In the genomic region with DNA sequence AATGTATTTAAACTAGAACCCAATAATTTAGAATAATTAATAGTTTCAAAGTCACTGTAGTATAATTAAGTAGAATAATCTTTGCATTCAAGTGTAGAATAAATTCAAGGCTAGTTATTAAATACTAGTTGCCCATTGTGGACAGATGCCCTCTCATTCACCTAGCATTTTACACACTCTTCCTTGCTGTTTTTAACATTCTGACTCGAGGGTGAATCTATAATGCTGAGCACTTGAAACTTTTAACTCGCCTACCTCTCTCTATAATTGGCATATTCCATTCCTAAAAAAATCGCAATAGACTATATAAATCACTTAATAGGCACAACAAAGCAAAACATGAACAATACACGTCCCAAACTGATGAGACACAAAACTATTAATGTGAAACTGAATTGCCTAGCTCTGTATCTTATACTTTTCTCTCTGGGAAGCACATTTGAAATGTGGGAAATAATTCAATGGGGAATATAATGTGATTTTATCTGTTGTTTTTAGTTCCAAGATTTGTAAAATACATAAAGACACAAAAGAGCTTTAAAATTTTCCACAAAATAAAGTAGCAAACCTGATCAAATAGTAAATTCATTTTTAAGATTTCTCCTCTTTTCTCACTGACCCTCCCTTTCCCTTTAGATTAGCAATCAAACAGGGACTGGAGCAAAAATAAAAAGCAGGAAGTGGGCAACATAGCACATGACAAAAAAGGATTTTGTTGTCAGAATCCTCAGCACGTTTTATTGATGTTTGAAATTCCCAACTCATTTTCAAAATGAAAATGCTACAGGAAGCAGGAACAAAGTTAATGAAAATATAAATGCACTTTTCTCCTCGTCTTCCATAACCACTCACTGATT, we compare ENCODE assay signal across 10 cellular contexts.
DNase-seq lines count a peak whose midpoint lies in the region; ATAC-seq and TF ChIP-seq lines count a peak whose summit lies in the region.
"Had no signal": no experiment of that assay in that cellular context is flagged by ENCODE, and none has a peak within 500 bp of the region (broad histone marks: within the 10 kb centered on the region; RNA-seq: fewer than 3 reads in every experiment).

No MANE protein-coding gene starts in this region.

- DNase-seq in DMS 273 treated with DMSO at 0.1 percent for 48 hours (lab: John Stamatoyannopoulos, UW) (peak; percentile 50), choroid plexus epithelial cell (ENCODE audit: low read depth) (no peak), islet precursor cell (no peak), activated gamma-delta T cell (lab: John Stamatoyannopoulos, UW) (no peak), germinal center (ENCODE audit: low spot score) (no peak)
- DNase-seq: DMS79; naive thymus-derived CD4-positive, alpha-beta T cell had no signal

- no peaks in the 10 kb centered on the region for H3K27me3 ChIP-seq in neutrophil

- H3K27ac ChIP-seq in neutrophil = peak overlapping the region; percentile 46

- no peaks in the 10 kb centered on the region for H3K36me3 ChIP-seq in neutrophil

- H3K4me3 ChIP-seq in choroid plexus epithelial cell (ENCODE audit: low read depth, low read length) (peak overlapping the region; percentile 45), neutrophil (ENCODE audit: low read depth in 1 of 2, low read length in 1 of 2) (no peak overlapping the region)

- peaks cover 3 to 12% of the 10 kb centered on the region in 2 experiments for H3K4me1 ChIP-seq in neutrophil (ENCODE audit: control insufficient read depth in 1 of 2, insufficient read depth in 1 of 2, low read depth in 1 of 2, low read length in 1 of 2)

- ATAC-seq in HG02623 (IDR thresholded peaks at IDR 0.05; ENCODE audit: unreplicated experiment) = peak; percentile 11
- no peak for ATAC-seq in GM18867 (IDR thresholded peaks at IDR 0.05; ENCODE audit: unreplicated experiment)
- ATAC-seq: naive thymus-derived CD4-positive, alpha-beta T cell had no signal

- TF ChIP-seq CTCF in choroid plexus epithelial cell (conservative IDR thresholded peaks at IDR 0.05; ENCODE audit: low read depth, low read length) (no peak), neutrophil (IDR thresholded peaks at IDR 0.05) (no peak)

- no peaks in the 10 kb centered on the region for H3K9me3 ChIP-seq in neutrophil
